11 cellular contexts compared by ENCODE assay signal in the genomic region with DNA sequence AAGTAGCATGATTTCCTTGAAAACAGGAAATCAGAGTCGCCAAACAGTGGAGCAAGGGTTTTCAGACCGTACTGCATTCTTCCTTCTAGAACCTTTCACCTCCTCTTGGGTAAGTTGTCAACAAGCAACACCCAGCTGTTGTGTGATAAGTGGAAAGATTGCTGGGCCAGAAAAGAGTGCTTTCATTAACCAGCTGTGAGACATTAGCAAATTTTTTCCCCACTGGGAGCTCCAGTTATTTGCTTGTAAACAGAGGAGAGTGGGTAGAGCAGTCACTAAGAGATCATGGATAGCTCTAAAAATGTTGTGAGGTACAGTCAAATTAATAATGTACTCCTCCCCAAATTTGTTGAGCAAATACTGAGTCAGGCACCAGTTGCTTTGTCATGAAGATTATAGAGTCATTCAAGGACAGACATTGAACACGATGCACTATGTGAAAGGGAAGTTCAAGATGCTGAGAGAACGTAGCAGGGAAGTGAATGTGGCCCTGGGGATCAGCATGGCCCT. TPM values are rescaled to one million over a fixed set of nuclear protein-coding genes. Genes with fewer than 3 reads are reported as not detected.
A peak's percentile ranks its signal among the peaks of the same experiment; 100 is the strongest.
DNase-seq lines count a peak whose midpoint lies in the region; ATAC-seq and TF ChIP-seq lines count a peak whose summit lies in the region.
"Had no signal": no experiment of that assay in that cellular context is flagged by ENCODE, and none has a peak within 500 bp of the region (broad histone marks: within the 10 kb centered on the region; RNA-seq: fewer than 3 reads in every experiment).

No MANE protein-coding gene starts in this region.

- H3K9me3 Mint-ChIP-seq in MCF 10A (ENCODE audit: unreplicated experiment) (no peaks in the 10 kb centered on the region), endothelial cell (ENCODE audit: unreplicated experiment) (no peaks in the 10 kb centered on the region), Calu3 (ENCODE audit: low read depth, unreplicated experiment) (no peaks in the 10 kb centered on the region)
- no peaks in the 10 kb centered on the region for H3K9me3 Mint-ChIP-seq in activated CD4-positive, alpha-beta T cell treated with anti-CD3 and anti-CD28 coated beads, Interleukin-2, amount 10 ng/mL, durations not matched to agents 7 days and 5 days
- H3K9me3 Mint-ChIP-seq: mesothelial cell of epicardium had no signal

- no peak for DNase-seq in breast epithelium (ENCODE audit: low spot score in 2 of 2)
- DNase-seq in MCF 10A (ENCODE audit: unreplicated experiment): no peak
- peak; percentile 12 for DNase-seq in LHCN-M2 (ENCODE audit: low read depth)
- no peak for DNase-seq in heart left ventricle
- DNase-seq in uterus: peak in 1 of 2 donors; percentile 34
- DNase-seq in activated CD4-positive, alpha-beta T cell treated with anti-CD3 and anti-CD28 coated beads, Interleukin-2, amount 10 ng/mL, durations not matched to agents 7 days and 5 days: no peak
- DNase-seq in endothelial cell (ENCODE audit: low spot score): no peak
- no peak for DNase-seq in Calu3

- peaks cover 17% of the 10 kb centered on the region for H3K4me1 Mint-ChIP-seq in MCF 10A (ENCODE audit: insufficient read depth, unreplicated experiment)
- H3K4me1 Mint-ChIP-seq in activated CD4-positive, alpha-beta T cell treated with anti-CD3 and anti-CD28 coated beads, Interleukin-2, amount 10 ng/mL, durations not matched to agents 7 days and 5 days: peaks cover 10% of the 10 kb centered on the region
- H3K4me1 Mint-ChIP-seq in endothelial cell (ENCODE audit: unreplicated experiment): no peaks in the 10 kb centered on the region
- H3K4me1 Mint-ChIP-seq in Calu3 (ENCODE audit: low read depth, unreplicated experiment): peaks cover 8% of the 10 kb centered on the region
- H3K4me1 Mint-ChIP-seq: mesothelial cell of epicardium had no signal

- CTCF ChIA-PET in MCF 10A (lab: Yijun Ruan, JAX) (interaction anchor here (0.6 to 3.1 kb wide), 5 partner anchors 9 to 205 kb away, joined by 3 to 11 read pairs (median 4); no protein-coding TSS in a partner anchor), Calu3 (lab: Charles Lee) (interaction anchor here (0.6 to 1.2 kb wide), 2 partner anchors 38 to 445 kb away, joined by 3 to 8 read pairs; a partner anchor contains a TSS)
- CTCF ChIA-PET in activated CD4-positive, alpha-beta T cell treated with anti-CD3 and anti-CD28 coated beads, Interleukin-2, amount 10 ng/mL, durations not matched to agents 7 days and 5 days (lab: Charles Lee): no interaction called here

- H3K36me3 Mint-ChIP-seq in MCF 10A (ENCODE audit: insufficient read depth, unreplicated experiment) (no peaks in the 10 kb centered on the region), endothelial cell (ENCODE audit: low read depth, unreplicated experiment) (no peaks in the 10 kb centered on the region), Calu3 (ENCODE audit: insufficient read depth, unreplicated experiment) (no peaks in the 10 kb centered on the region)
- H3K36me3 Mint-ChIP-seq in activated CD4-positive, alpha-beta T cell treated with anti-CD3 and anti-CD28 coated beads, Interleukin-2, amount 10 ng/mL, durations not matched to agents 7 days and 5 days (ENCODE audit: low read depth): no peaks in the 10 kb centered on the region
- H3K36me3 Mint-ChIP-seq: mesothelial cell of epicardium had no signal

- no peak overlapping the region for H3K27ac Mint-ChIP-seq in MCF 10A (ENCODE audit: low read depth, unreplicated experiment)
- no peak overlapping the region for H3K27ac Mint-ChIP-seq in activated CD4-positive, alpha-beta T cell treated with anti-CD3 and anti-CD28 coated beads, Interleukin-2, amount 10 ng/mL, durations not matched to agents 7 days and 5 days
- no peak overlapping the region for H3K27ac Mint-ChIP-seq in endothelial cell (ENCODE audit: unreplicated experiment)
- no peak overlapping the region for H3K27ac Mint-ChIP-seq in Calu3 (ENCODE audit: unreplicated experiment)
- H3K27ac Mint-ChIP-seq: mesothelial cell of epicardium had no signal

- BruUV-seq in MCF 10A (replicated peaks; lab: Mats Ljungman, UMichigan) (no TSS peak), Calu3 (replicated peaks; lab: Mats Ljungman, UMichigan) (no TSS peak)

- H3K27ac ChIP-seq in breast epithelium: peak overlapping the region; percentile 22 to 67
- H3K27ac ChIP-seq in heart left ventricle: peak overlapping the region; percentile 15 to 86 (median 60)
- H3K27ac ChIP-seq in uterus: peak overlapping the region; percentile 27 to 41

- H3K4me3 ChIP-seq in breast epithelium: no peak overlapping the region
- H3K4me3 ChIP-seq in heart left ventricle: no peak overlapping the region
- no peak overlapping the region for H3K4me3 ChIP-seq in uterus
- H3K4me3 ChIP-seq: thoracic aorta had no signal

- H3K27me3 Mint-ChIP-seq in MCF 10A (ENCODE audit: insufficient read depth, unreplicated experiment) (no peaks in the 10 kb centered on the region), endothelial cell (ENCODE audit: unreplicated experiment) (no peaks in the 10 kb centered on the region), Calu3 (ENCODE audit: unreplicated experiment) (peaks cover 13% of the 10 kb centered on the region)
- H3K27me3 Mint-ChIP-seq in activated CD4-positive, alpha-beta T cell treated with anti-CD3 and anti-CD28 coated beads, Interleukin-2, amount 10 ng/mL, durations not matched to agents 7 days and 5 days: peaks cover 12% of the 10 kb centered on the region

- ATAC-seq in heart left ventricle: peak; percentile 70 to 87 (median 80)
- ATAC-seq: HCT116 had no signal

- intact Hi-C loops in breast epithelium (cut with DNase I; ENCODE audit: low total_unique reads): loop anchor here (10.0 kb wide), 1 partner anchor 1290 kb away; no protein-coding TSS in a partner anchor
- intact Hi-C loops in MCF 10A (cut with micrococcal nuclease): no loop called here
- intact Hi-C loops in heart left ventricle (cut with DNase I): loop anchor here in 1 of 10 donors (5.0 kb wide), 1 partner anchor 58 kb away; no protein-coding TSS in a partner anchor
- intact Hi-C loops in uterus (cut with DNase I; ENCODE audit: low total_unique reads): no loop called here
- intact Hi-C loops in Calu3 (cut with micrococcal nuclease; ENCODE audit: unreplicated experiment): no loop called here

- H3K9me3 ChIP-seq in breast epithelium: no peaks in the 10 kb centered on the region
- no peaks in the 10 kb centered on the region for H3K9me3 ChIP-seq in heart left ventricle
- H3K9me3 ChIP-seq in uterus: no peaks in the 10 kb centered on the region
- H3K9me3 ChIP-seq: thoracic aorta had no signal

- H3K27me3 ChIP-seq in breast epithelium (no peaks in the 10 kb centered on the region), heart left ventricle (no peaks in the 10 kb centered on the region), uterus (no peaks in the 10 kb centered on the region)

- TF ChIP-seq CTCF in breast epithelium (IDR thresholded peaks at IDR 0.05) (no peak), MCF 10A (IDR thresholded peaks at IDR 0.05; ENCODE audit: unreplicated experiment) (no peak), heart left ventricle (IDR thresholded peaks at IDR 0.05) (no peak), uterus (IDR thresholded peaks at IDR 0.05) (no peak), endothelial cell (IDR thresholded peaks at IDR 0.05; ENCODE audit: unreplicated experiment) (no peak), Calu3 (IDR thresholded peaks at IDR 0.05; ENCODE audit: unreplicated experiment) (no peak)

- no peak overlapping the region for H3K4me3 Mint-ChIP-seq in MCF 10A (ENCODE audit: unreplicated experiment)
- no peak overlapping the region for H3K4me3 Mint-ChIP-seq in activated CD4-positive, alpha-beta T cell treated with anti-CD3 and anti-CD28 coated beads, Interleukin-2, amount 10 ng/mL, durations not matched to agents 7 days and 5 days
- H3K4me3 Mint-ChIP-seq in endothelial cell (ENCODE audit: unreplicated experiment): no peak overlapping the region
- H3K4me3 Mint-ChIP-seq in Calu3 (ENCODE audit: low read depth, unreplicated experiment): no peak overlapping the region
- H3K4me3 Mint-ChIP-seq: mesothelial cell of epicardium had no signal

- H3K4me1 ChIP-seq in breast epithelium (no peaks in the 10 kb centered on the region), heart left ventricle (peaks cover 0 to 62% (median 10%) of the 10 kb centered on the region in 12 donors), uterus (no peaks in the 10 kb centered on the region)

- POLR2A ChIA-PET in MCF 10A (lab: Yijun Ruan, JAX): no interaction called here
- POLR2A ChIA-PET in activated CD4-positive, alpha-beta T cell treated with anti-CD3 and anti-CD28 coated beads, Interleukin-2, amount 10 ng/mL, durations not matched to agents 7 days and 5 days (lab: Charles Lee): no interaction called here

- no peak for TF ChIP-seq POLR2A in breast epithelium (IDR thresholded peaks at IDR 0.05)
- no peak for TF ChIP-seq POLR2A in heart left ventricle (IDR thresholded peaks at IDR 0.05)
- no peak for TF ChIP-seq POLR2A in uterus (IDR thresholded peaks at IDR 0.05)

- H3K36me3 ChIP-seq in breast epithelium: no peaks in the 10 kb centered on the region
- no peaks in the 10 kb centered on the region for H3K36me3 ChIP-seq in heart left ventricle
- no peaks in the 10 kb centered on the region for H3K36me3 ChIP-seq in uterus
- H3K36me3 ChIP-seq: thoracic aorta had no signal

- 28 to 40% (median 30%) methylated on average over 4 of the region's 4 CpGs for WGBS in heart left ventricle, 4 donors

RNA-seq across cellular contexts. Expression of a gene that starts 11.7 kb away (rescaled TPM):
- total RNA-seq in breast epithelium: 10 to 100 TPM in 2 of 3 donors, 1 to 10 TPM in 1; 2.6 to 65.4 (median 13.2) TPM
- not detected in 2 replicates for total RNA-seq in MCF 10A (2022)
- total RNA-seq in LHCN-M2 (2014; rRNA removed): not detected in 2 replicates
- polyA plus RNA-seq in LHCN-M2 (2012): not detected
- 10 to 100 TPM in 3 of 9 donors, 1 to 10 TPM in 6; 2.8 to 78.6 (median 7.1) TPM for total RNA-seq in heart left ventricle
- 1 to 10 TPM; 1.4 to 3.6 TPM for polyA plus RNA-seq in heart left ventricle
- total RNA-seq in uterus: 10 to 100 TPM in 1 of 4 donors, 1 to 10 TPM in 3; 1.0 to 15.1 (median 5.7) TPM
- total RNA-seq in activated CD4-positive, alpha-beta T cell treated with anti-CD3 and anti-CD28 coated beads, Interleukin-2, amount 10 ng/mL, durations not matched to agents 7 days and 5 days: not detected
- not detected for total RNA-seq in endothelial cell (ENCODE audit: unreplicated experiment)
- total RNA-seq in Calu3 (2022): not detected in 2 replicates
- total RNA-seq: mesothelial cell of epicardium had no signal

RNA-seq across cellular contexts. Expression of a gene that starts 52.5 kb away (rescaled TPM):
- total RNA-seq in breast epithelium (10 to 100 TPM in 2 of 3 donors, 1 to 10 TPM in 1; 7.5 to 22.9 (median 10.8) TPM), MCF 10A (2022) (3.4 and 4.2 TPM in 2 replicates), LHCN-M2 (2014; rRNA removed) (0.38 and 1.2 TPM in 2 replicates), heart left ventricle (1 to 10 TPM in 8 of 9 donors, under 1 TPM in 1; 0.74 to 6.8 (median 2.1) TPM), uterus (10 to 100 TPM in 1 of 4 donors, 1 to 10 TPM in 3; 3.2 to 17.8 (median 9.2) TPM), endothelial cell (ENCODE audit: unreplicated experiment) (29.4 TPM), Calu3 (2022) (56.7 and 65.8 TPM in 2 replicates)
- 4.3 TPM for polyA plus RNA-seq in LHCN-M2 (2012)
- 1 to 10 TPM in 1 of 2 donors, under 1 TPM in 1; 0.76 to 1.1 TPM for polyA plus RNA-seq in heart left ventricle
- under 1 TPM; 0.62 to 0.69 TPM for total RNA-seq in activated CD4-positive, alpha-beta T cell treated with anti-CD3 and anti-CD28 coated beads, Interleukin-2, amount 10 ng/mL, durations not matched to agents 7 days and 5 days
